Comparison of ENCODE assay signal across 9 cellular contexts in genomic region chr11:3859373-3859881, GRCh38. TPM values are rescaled to one million over a fixed set of nuclear protein-coding genes. Genes with fewer than 3 reads are reported as not detected.
DNase-seq lines count a peak whose midpoint lies in the region; FAIRE-seq and TF ChIP-seq lines count a peak whose summit lies in the region.
"Had no signal": no experiment of that assay in that cellular context is flagged by ENCODE, and none has a peak within 500 bp of the region (broad histone marks: within the 10 kb centered on the region; RNA-seq: fewer than 3 reads in every experiment).

No MANE protein-coding gene starts in this region.

- H3K27ac ChIP-seq in MM.1S (ENCODE audit: low read length) (peak overlapping the region; percentile 79), H1 (ENCODE audit: low read depth, low read length) (no peak overlapping the region), smooth muscle cell (ENCODE audit: low read depth) (no peak overlapping the region)

- H3K4ac ChIP-seq in H1 (replicated peaks; ENCODE audit: insufficient read length, low read depth, low read length): no peak overlapping the region

- no peak overlapping the region for H2BK5ac ChIP-seq in H1 (ENCODE audit: low read depth, low read length)

- FAIRE-seq in H1 (lab: Jason Lieb, UNC): no peak
- FAIRE-seq: colon had no signal

- H3K9me2 ChIP-seq in MM.1S (replicated peaks; ENCODE audit: insufficient read depth, low read length): no peaks in the 10 kb centered on the region

- no peak for TF ChIP-seq POLR2A in H1 (IDR thresholded peaks at IDR 0.05; ENCODE audit: control extremely low read depth in 1 of 2, low read depth in 2 of 2, low read length in 2 of 2)

- H3K18ac ChIP-seq in H1 (ENCODE audit: extremely low read depth, low read length): no peak overlapping the region

- peak; percentile 27 for DNase-seq in GDM1 (lab: John Stamatoyannopoulos, UW)
- DNase-seq in GM20000 (ENCODE audit: low spot score): peak; percentile 73
- DNase-seq in MM.1S: peak; percentile 85
- no peak for DNase-seq in H1 (ENCODE audit: low read depth in 1 of 2, low spot score in 2 of 2)
- DNase-seq in T1000 (lab: John Stamatoyannopoulos, UW): no peak
- no peak for DNase-seq in smooth muscle cell (lab: John Stamatoyannopoulos, UW; ENCODE audit: unreplicated experiment)
- no peak for DNase-seq in NCI-H2107 (lab: John Stamatoyannopoulos, UW)

- no peak overlapping the region for H3K23ac ChIP-seq in H1 (ENCODE audit: insufficient read length)

- H3K9ac ChIP-seq in MM.1S (ENCODE audit: low read length): peak overlapping the region; percentile 47; the same call in 1 of the 2 replicates
- H3K9ac ChIP-seq in H1 (replicated peaks in 1 of 4; ENCODE audit: extremely low read depth in 1 of 4, low read depth in 3 of 4, low read length in 3 of 4): no peak overlapping the region
- H3K9ac ChIP-seq in smooth muscle cell (ENCODE audit: low read depth): no peak overlapping the region

- no peak overlapping the region for H3K56ac ChIP-seq in H1 (replicated peaks; ENCODE audit: insufficient read length, low read depth, low read length)

- no peak overlapping the region for H2BK20ac ChIP-seq in H1 (ENCODE audit: low read length)

- H3K14ac ChIP-seq in H1 (ENCODE audit: insufficient read length): no peak overlapping the region

- TF ChIP-seq RAD21 in H1 (IDR thresholded peaks at IDR 0.05 in 1 of 2, conservative IDR thresholded peaks at IDR 0.05 in 1 of 2; ENCODE audit: low read depth in 2 of 2, low read length in 2 of 2): no peak

- H3K79me1 ChIP-seq in H1 (ENCODE audit: low read depth, low read length): peaks cover 2% of the 10 kb centered on the region; the same call in 1 of the 2 replicates

- H3K4me1 ChIP-seq in MM.1S (ENCODE audit: low read length) (peaks cover 49% of the 10 kb centered on the region), H1 (replicated peaks in 1 of 4; ENCODE audit: control insufficient read depth in 3 of 4, insufficient read depth in 4 of 4, low read length in 3 of 4) (peaks cover 7 to 18% (median 9%) of the 10 kb centered on the region in 4 experiments), smooth muscle cell (ENCODE audit: low read depth) (peaks cover 9% of the 10 kb centered on the region)

- TF ChIP-seq EP300 in H1 (IDR thresholded peaks at IDR 0.05; ENCODE audit: borderline replicate concordance in 1 of 2, low read depth in 2 of 2, low read length in 2 of 2): no peak

- TF ChIP-seq CTCF in GM20000 (IDR thresholded peaks at IDR 0.05; ENCODE audit: extremely low read depth, missing control alignments) (no peak), MM.1S (IDR thresholded peaks at IDR 0.05; ENCODE audit: low read length) (no peak), H1 (IDR thresholded peaks at IDR 0.05; ENCODE audit: control extremely low read depth in 1 of 3, insufficient read depth in 1 of 3, low read depth in 1 of 3, low read length in 3 of 3) (no peak), smooth muscle cell (IDR thresholded peaks at IDR 0.05; ENCODE audit: borderline replicate concordance, insufficient read depth, poor library complexity, severe bottlenecking) (no peak)

- H3K4me2 ChIP-seq in MM.1S (ENCODE audit: low read depth, low read length) (peak overlapping the region; percentile 88), H1 (ENCODE audit: insufficient read depth in 1 of 2, low read depth in 2 of 2, low read length in 2 of 2) (no peak overlapping the region; a peak in 1 of 4 replicates), smooth muscle cell (no peak overlapping the region)

- H3K27me3 Mint-ChIP-seq in stimulated activated naive CD8-positive, alpha-beta T cell treated with anti-CD3 and anti-CD28 coated beads, Interleukin-15, Interleukin-2, amounts not matched to agents 100 ng/mL and 50 ng/mL, for 24 hours: no peaks in the 10 kb centered on the region

- H2BK15ac ChIP-seq in H1 (ENCODE audit: low read length): 0 out of 2 replicates have a peak overlapping the region, but pooled peaks have one; percentile 81

- peak overlapping the region; percentile 75 for H3K4me3 ChIP-seq in MM.1S (ENCODE audit: low read length)
- no peak overlapping the region for H3K4me3 ChIP-seq in H1 (ENCODE audit: extremely low read depth in 1 of 4, insufficient read depth in 2 of 4, low read depth in 3 of 4, low read length in 4 of 4)
- no peak overlapping the region for H3K4me3 ChIP-seq in smooth muscle cell

- no peak overlapping the region for H4K8ac ChIP-seq in H1 (ENCODE audit: extremely low read depth, insufficient read depth, low read length)

- H3K79me2 ChIP-seq in MM.1S (ENCODE audit: low read length) (peaks cover 89% of the 10 kb centered on the region), H1 (ENCODE audit: control insufficient read depth in 1 of 2, insufficient read depth in 2 of 2, low read length in 2 of 2) (no peaks in the 10 kb centered on the region), smooth muscle cell (ENCODE audit: low read depth) (peaks cover 85% of the 10 kb centered on the region)

- no peak overlapping the region for H2BK120ac ChIP-seq in H1 (replicated peaks; ENCODE audit: low read depth, low read length)

- peaks cover 49% of the 10 kb centered on the region for H3F3A ChIP-seq in MM.1S (ENCODE audit: insufficient read depth, low read length)
- no peaks in the 10 kb centered on the region for H3F3A ChIP-seq in smooth muscle cell (ENCODE audit: low read depth)

- no peak overlapping the region for H4K91ac ChIP-seq in H1 (replicated peaks; ENCODE audit: insufficient read length, low read length)

- peaks cover 78% of the 10 kb centered on the region for H3K4me1 Mint-ChIP-seq in stimulated activated naive CD8-positive, alpha-beta T cell treated with anti-CD3 and anti-CD28 coated beads, Interleukin-15, Interleukin-2, amounts not matched to agents 100 ng/mL and 50 ng/mL, for 24 hours (ENCODE audit: low read depth)

- H3K23me2 ChIP-seq in H1 (ENCODE audit: low read depth, low read length): peaks cover 8% of the 10 kb centered on the region; the same call in 1 of the 2 replicates

- H3K36me3 ChIP-seq in MM.1S (replicated peaks; ENCODE audit: insufficient read depth, low read length) (no peaks in the 10 kb centered on the region), H1 (ENCODE audit: control insufficient read depth in 2 of 4, insufficient read depth in 4 of 4, low read length in 3 of 4) (no peaks in the 10 kb centered on the region), smooth muscle cell (ENCODE audit: low read depth) (no peaks in the 10 kb centered on the region)

- H2BK12ac ChIP-seq in H1 (ENCODE audit: low read depth, low read length): 0 out of 2 replicates have a peak overlapping the region, but pooled peaks have one; percentile 65

- WGBS in H1 (ENCODE audit: extremely low coverage in 1 of 2, insufficient coverage in 1 of 2, insufficient read length in 1 of 2, insufficient replicate concordance in 2 of 2, low coverage in 1 of 2, low lambda C conversion rate in 2 of 2, missing lambda C conversion rate in 1 of 2), 2 experiments: 93% methylated on average over 4 of the region's 4 CpGs; no CpG with 5 or more reads in 1 of the 2 experiments
- 80% methylated on average over 4 of the region's 4 CpGs for WGBS in smooth muscle cell (ENCODE audit: low lambda C conversion rate)

- H2AFZ ChIP-seq in MM.1S (ENCODE audit: low read length): 0 out of 2 replicates have a peak overlapping the region, but pooled peaks have one; percentile 14
- no peak overlapping the region for H2AFZ ChIP-seq in H1 (ENCODE audit: low read length)
- no peak overlapping the region for H2AFZ ChIP-seq in smooth muscle cell (ENCODE audit: low read depth)

- CTCF ChIA-PET in H1 (lab: Charles Lee; ENCODE audit: partially characterized antibody): interaction anchor here (0.7 to 4.9 kb wide), 7 partner anchors 10 to 214 kb away, joined by 3 to 30 read pairs (median 4); no protein-coding TSS in a partner anchor

- H3K9me3 Mint-ChIP-seq in stimulated activated naive CD8-positive, alpha-beta T cell treated with anti-CD3 and anti-CD28 coated beads, Interleukin-15, Interleukin-2, amounts not matched to agents 100 ng/mL and 50 ng/mL, for 24 hours: no peaks in the 10 kb centered on the region

- no peaks in the 10 kb centered on the region for H3K9me3 ChIP-seq in MM.1S (replicated peaks; ENCODE audit: insufficient read depth, low read length)
- H3K9me3 ChIP-seq in H1 (ENCODE audit: insufficient read depth in 2 of 2, low read depth in 1 of 2, low read length in 1 of 2): no peaks in the 10 kb centered on the region
- H3K9me3 ChIP-seq in smooth muscle cell (replicated peaks; ENCODE audit: low read depth): no peaks in the 10 kb centered on the region

- POLR2A ChIA-PET in H1 (lab: Charles Lee; ENCODE audit: partially characterized antibody): interaction anchor here (1.1 to 1.6 kb wide), 2 partner anchors 214 to 222 kb away, joined by 3 to 4 read pairs; no protein-coding TSS in a partner anchor

- H4K20me1 ChIP-seq in MM.1S (ENCODE audit: insufficient read depth, low read length) (no peaks in the 10 kb centered on the region), H1 (replicated peaks in 1 of 2; ENCODE audit: control insufficient read depth in 1 of 2, insufficient read depth in 2 of 2, low read length in 2 of 2) (peaks cover 2 to 3% of the 10 kb centered on the region in 2 experiments), smooth muscle cell (ENCODE audit: low read depth) (peaks cover 45% of the 10 kb centered on the region)

- peak overlapping the region; percentile 96 for H3K4me3 Mint-ChIP-seq in stimulated activated naive CD8-positive, alpha-beta T cell treated with anti-CD3 and anti-CD28 coated beads, Interleukin-15, Interleukin-2, amounts not matched to agents 100 ng/mL and 50 ng/mL, for 24 hours

- no peaks in the 10 kb centered on the region for H3K27me3 ChIP-seq in MM.1S (replicated peaks; ENCODE audit: insufficient read depth, low read length)
- peaks cover 0 to 13% (median 8%) of the 10 kb centered on the region in 4 experiments; a peak in 5 of 7 replicates for H3K27me3 ChIP-seq in H1 (replicated peaks in 1 of 4; ENCODE audit: control insufficient read depth in 3 of 4, extremely low read depth in 1 of 4, insufficient read depth in 3 of 4, low read length in 3 of 4)
- H3K27me3 ChIP-seq in smooth muscle cell (ENCODE audit: low read depth): no peaks in the 10 kb centered on the region

- peaks cover 11% of the 10 kb centered on the region for H3K36me3 Mint-ChIP-seq in stimulated activated naive CD8-positive, alpha-beta T cell treated with anti-CD3 and anti-CD28 coated beads, Interleukin-15, Interleukin-2, amounts not matched to agents 100 ng/mL and 50 ng/mL, for 24 hours (ENCODE audit: low read depth)

- H2AK5ac ChIP-seq in H1 (ENCODE audit: low read depth, low read length): no peak overlapping the region

- H4K5ac ChIP-seq in H1 (ENCODE audit: insufficient read length, low read depth, low read length): no peak overlapping the region

- H3K27ac Mint-ChIP-seq in stimulated activated naive CD8-positive, alpha-beta T cell treated with anti-CD3 and anti-CD28 coated beads, Interleukin-15, Interleukin-2, amounts not matched to agents 100 ng/mL and 50 ng/mL, for 24 hours: peak overlapping the region; percentile 96

RNA-seq across cellular contexts. Expression of gene STIM1, which starts 4.0 kb away (rescaled TPM):
- 11.6 and 12.2 TPM in 2 replicates for total RNA-seq in H1 (2021; fragmentation: NEBNext Ultra II Directional; extraction: Animal tissue kit (Norgen Biotek cat#: 25700))
- polyA plus RNA-seq in H1 (2011; rRNA removed) (11.1 and 17.9 TPM in 2 replicates), smooth muscle cell (15.3 and 25.3 TPM in 2 replicates)
- polyA plus RNA-seq in H1 (2011; cell fraction: cytosol; rRNA removed): 14.4 TPM
- 21.5 TPM for polyA plus RNA-seq in H1 (2011; cell fraction: nucleus; rRNA removed)
- polyA plus RNA-seq in H1 (2012, experiment 1 of 2): 10.1 to 17.7 TPM (median 14.6 TPM) in 4 replicates
- polyA plus RNA-seq in H1 (2012, experiment 2 of 2): 10.8 TPM
- polyA plus RNA-seq in H1 (2013, experiment 1 of 2): 11.3 TPM
- 12.8 TPM for polyA plus RNA-seq in H1 (2013, experiment 2 of 2)
- 36.5 and 60.1 TPM in 2 replicates for polyA minus RNA-seq in H1 (2011; rRNA and poly(A)+ RNA removed)
- 14.2 TPM for polyA minus RNA-seq in H1 (2011; cell fraction: cytosol; rRNA and poly(A)+ RNA removed)
- 18.3 TPM for polyA minus RNA-seq in H1 (2011; cell fraction: nucleus; rRNA and poly(A)+ RNA removed)
- total RNA-seq in smooth muscle cell: 19.0 and 31.5 TPM in 2 replicates

RNA-seq across cellular contexts. Expression of gene RHOG, which starts 18.7 kb away (rescaled TPM):
- total RNA-seq in H1 (2021; fragmentation: NEBNext Ultra II Directional; extraction: Animal tissue kit (Norgen Biotek cat#: 25700)): 28.3 and 31.2 TPM in 2 replicates
- polyA plus RNA-seq in H1 (2011; rRNA removed) (69.6 and 79.8 TPM in 2 replicates), smooth muscle cell (32.7 and 51.3 TPM in 2 replicates)
- polyA plus RNA-seq in H1 (2011; cell fraction: cytosol; rRNA removed): 44.6 TPM
- polyA plus RNA-seq in H1 (2011; cell fraction: nucleus; rRNA removed): 50.4 TPM
- 34.2 to 46.4 TPM (median 43.0 TPM) in 4 replicates for polyA plus RNA-seq in H1 (2012, experiment 1 of 2)
- polyA plus RNA-seq in H1 (2012, experiment 2 of 2): 48.4 TPM
- 31.2 TPM for polyA plus RNA-seq in H1 (2013, experiment 1 of 2)
- 28.8 TPM for polyA plus RNA-seq in H1 (2013, experiment 2 of 2)
- 46.8 and 68.7 TPM in 2 replicates for polyA minus RNA-seq in H1 (2011; rRNA and poly(A)+ RNA removed)
- 34.2 TPM for polyA minus RNA-seq in H1 (2011; cell fraction: cytosol; rRNA and poly(A)+ RNA removed)
- 31.7 TPM for polyA minus RNA-seq in H1 (2011; cell fraction: nucleus; rRNA and poly(A)+ RNA removed)
- total RNA-seq in smooth muscle cell: 20.2 and 20.7 TPM in 2 replicates

RNA-seq across cellular contexts. Expression of gene PGAP2, which starts 51.1 kb away (rescaled TPM):
- 56.0 and 56.5 TPM in 2 replicates for total RNA-seq in H1 (2021; fragmentation: NEBNext Ultra II Directional; extraction: Animal tissue kit (Norgen Biotek cat#: 25700))
- polyA plus RNA-seq in H1 (2011; rRNA removed) (106 and 111 TPM in 2 replicates), smooth muscle cell (10.9 and 22.9 TPM in 2 replicates)
- 68.7 TPM for polyA plus RNA-seq in H1 (2011; cell fraction: cytosol; rRNA removed)
- polyA plus RNA-seq in H1 (2011; cell fraction: nucleus; rRNA removed): 103 TPM
- polyA plus RNA-seq in H1 (2012, experiment 1 of 2): 53.7 to 85.1 TPM (median 73.2 TPM) in 4 replicates
- polyA plus RNA-seq in H1 (2012, experiment 2 of 2): 79.9 TPM
- 63.9 TPM for polyA plus RNA-seq in H1 (2013, experiment 1 of 2)
- polyA plus RNA-seq in H1 (2013, experiment 2 of 2): 71.3 TPM
- 82.7 and 110 TPM in 2 replicates for polyA minus RNA-seq in H1 (2011; rRNA and poly(A)+ RNA removed)
- polyA minus RNA-seq in H1 (2011; cell fraction: cytosol; rRNA and poly(A)+ RNA removed): 38.8 TPM
- 46.2 TPM for polyA minus RNA-seq in H1 (2011; cell fraction: nucleus; rRNA and poly(A)+ RNA removed)
- total RNA-seq in smooth muscle cell: 8.7 and 9.5 TPM in 2 replicates

Comparison
In these comparisons a context has a peak if more than half of its experiments do, and no peak if none do; other contexts are left out.
1. DNase-seq: peak in GDM1 (single experiment), GM20000 (single experiment) and MM.1S (single experiment); none in H1 (0 of 2), T1000 (single experiment), smooth muscle cell (single experiment) and NCI-H2107 (single experiment).